Comparison of ENCODE assay signal across 8 cellular contexts in the genomic region with DNA sequence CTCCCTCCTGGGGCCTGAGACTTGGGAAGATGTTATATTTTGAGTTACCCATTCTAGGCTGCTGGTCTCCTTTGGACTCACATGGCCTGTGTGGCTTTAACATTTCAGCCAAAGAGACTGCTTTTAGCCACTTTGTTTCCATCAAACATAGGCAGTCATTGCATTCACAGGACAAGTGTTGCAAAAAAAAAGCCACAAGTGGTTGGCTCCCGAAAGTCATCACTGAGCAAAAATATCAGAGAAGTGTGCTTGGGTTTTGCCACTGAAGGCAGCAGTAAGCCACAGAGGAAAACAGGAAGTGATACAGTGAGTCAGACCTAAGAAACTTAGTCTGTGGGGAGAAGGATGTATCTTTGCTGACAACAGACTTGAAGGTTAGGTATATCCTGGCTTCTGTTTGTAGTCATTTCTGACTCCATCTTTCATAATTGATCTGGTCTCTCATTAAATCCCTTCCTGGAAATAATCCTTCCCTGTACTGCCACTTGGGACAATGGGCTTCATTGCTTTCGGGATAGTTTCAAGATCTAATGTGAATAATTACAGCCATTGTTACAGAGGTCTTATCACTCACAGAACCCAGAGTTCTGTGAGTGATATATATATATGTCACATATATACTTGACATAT.
DNase-seq lines count a peak whose midpoint lies in the region; ATAC-seq, FAIRE-seq and TF ChIP-seq lines count a peak whose summit lies in the region.

No MANE protein-coding gene starts in this region.

- no peak for TF ChIP-seq POLR2A in GM12892 (IDR thresholded peaks at IDR 0.05; ENCODE audit: low read depth, low read length)

- peak; percentile 99 for ATAC-seq in HG02588 (IDR thresholded peaks at IDR 0.05; ENCODE audit: unreplicated experiment)

- DNase-seq in GM12892 (ENCODE audit: insufficient read length), result peak; percentile 25
- peak; percentile 80 for DNase-seq in NAMALWA (ENCODE audit: low spot score)
- DNase-seq in activated CD8-positive, alpha-beta memory T cell treated with anti-CD3 and anti-CD28 coated beads, Interleukin-2, amount 50 U/mL, for 1 hour (ENCODE audit: extremely low read depth), result peak; percentile 30
- DNase-seq in foreskin fibroblast, result peak; percentile 73 to 80
- peak; percentile 18 to 25 for DNase-seq in stimulated activated CD4-positive, alpha-beta T cell treated with anti-CD3 and anti-CD28 coated beads, Interleukin-15, amount 100 ng/mL, for 48 hours (ENCODE audit: low read depth in 2 of 2)
- DNase-seq in NCI-H748 treated with DMSO at 0.1 percent for 48 hours (lab: John Stamatoyannopoulos, UW), result no peak
- DNase-seq in NCI-H1105 treated with DMSO at 0.1 percent for 48 hours (lab: John Stamatoyannopoulos, UW), result no peak

- H3K4me3 ChIP-seq in foreskin fibroblast (ENCODE audit: low read depth in 1 of 2, low read length in 2 of 2), result no peak overlapping the region

- peak; percentile 97 for FAIRE-seq in GM12892 (lab: Jason Lieb, UNC)

- TF ChIP-seq CTCF in foreskin fibroblast (IDR thresholded peaks at IDR 0.05; ENCODE audit: low read depth, low read length), result peak; percentile 29

Comparison
In these comparisons a context has a peak if more than half of its experiments do, and no peak if none do; other contexts are left out.
1. DNase-seq: peak in GM12892 (single experiment), NAMALWA (single experiment), activated CD8-positive, alpha-beta memory T cell treated with anti-CD3 and anti-CD28 coated beads, Interleukin-2, amount 50 U/mL, for 1 hour (single experiment), foreskin fibroblast (2 of 2) and stimulated activated CD4-positive, alpha-beta T cell treated with anti-CD3 and anti-CD28 coated beads, Interleukin-15, amount 100 ng/mL, for 48 hours (2 of 2); none in NCI-H748 treated with DMSO at 0.1 percent for 48 hours (single experiment) and NCI-H1105 treated with DMSO at 0.1 percent for 48 hours (single experiment).